1 cellular context compared by ENCODE assay signal in genomic region chr11:65611028-65611757, GRCh38.
A peak's percentile ranks its signal among the peaks of the same experiment; 100 is the strongest.
TF ChIP-seq lines count a peak whose summit lies in the region.

No MANE protein-coding gene starts in this region.

TF ChIP-seq in endothelial cell of umbilical vein, 7 proteins besides CTCF, POLR2A, EP300 and RAD21:
- TF ChIP-seq POLR2AphosphoS5 (IDR thresholded peaks at IDR 0.05; ENCODE audit: insufficient read depth, low read depth, low read length) (peak; percentile 55), EZH2 (IDR thresholded peaks at IDR 0.05; ENCODE audit: borderline replicate concordance, low read depth, low read length, severe bottlenecking) (no peak)
